ENCODE assay signal across 1 cellular context in the genomic region with DNA sequence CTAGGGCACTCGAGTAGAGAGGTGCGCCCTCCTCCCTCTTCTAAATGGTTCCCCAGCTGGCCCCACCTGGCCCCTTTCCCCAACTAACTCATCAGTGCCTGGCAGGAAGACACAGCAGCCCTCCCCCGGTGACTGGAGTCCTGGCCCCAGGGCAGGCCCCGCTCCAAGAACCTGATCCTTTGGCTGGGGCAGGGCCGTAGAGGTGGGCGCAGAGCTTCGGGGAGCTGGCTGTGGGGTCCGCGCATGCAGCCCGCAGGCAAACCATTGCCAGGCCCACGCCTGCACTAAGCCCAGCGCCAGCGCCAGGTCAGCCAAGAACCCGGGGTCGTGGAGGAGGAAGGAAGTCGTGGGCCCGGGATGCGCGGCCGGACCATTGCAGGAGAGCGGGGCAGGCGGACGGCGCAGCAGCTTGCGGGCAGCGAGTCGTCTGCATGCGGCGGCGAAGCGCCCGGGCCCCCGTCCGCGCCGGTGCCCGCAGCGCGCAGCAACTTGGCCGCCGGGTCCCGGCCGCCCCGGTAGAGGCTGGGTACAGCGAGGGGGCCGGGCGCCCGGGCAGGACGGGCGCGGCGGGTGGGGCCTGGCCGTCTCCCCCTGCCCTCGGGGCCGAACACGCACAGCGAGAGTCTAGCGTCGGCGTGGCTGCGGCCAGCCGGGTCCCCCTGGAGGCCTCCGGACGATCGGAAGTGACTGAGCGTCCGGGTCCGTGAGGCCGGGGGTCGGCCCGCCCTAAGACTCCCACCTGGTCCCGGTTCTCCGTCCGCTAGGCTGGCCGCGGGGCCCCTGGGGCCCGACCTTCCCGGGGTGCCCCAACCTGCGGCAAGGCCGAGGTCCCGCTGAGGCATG.
TF ChIP-seq lines count a peak whose summit lies in the region.

No MANE protein-coding gene starts in this region.

TF ChIP-seq in HepG2, 621 proteins besides CTCF, POLR2A, EP300 and RAD21:
- TF ChIP-seq E2F1 (CRISPR knock-in tag; IDR thresholded peaks at IDR 0.05) (no peak), ZNF552 (CRISPR knock-in tag; IDR thresholded peaks at IDR 0.05; ENCODE audit: borderline replicate concordance) (no peak), ZNF224 (CRISPR knock-in tag; IDR thresholded peaks at IDR 0.05) (no peak), TAF1 (CRISPR knock-in tag; IDR thresholded peaks at IDR 0.05) (0 out of 2 replicates have a peak, but pooled peaks have one; percentile 9), ZBTB21 (CRISPR knock-in tag; IDR thresholded peaks at IDR 0.05) (no peak), ZNF768 (CRISPR knock-in tag; IDR thresholded peaks at IDR 0.05) (peak; percentile 2; the same call in 1 of the 2 replicates), EEA1 (CRISPR knock-in tag; IDR thresholded peaks at IDR 0.05; ENCODE audit: borderline replicate concordance) (no peak), AGO1 (IDR thresholded peaks at IDR 0.05; ENCODE audit: low read depth, low read length, poor library complexity, severe bottlenecking) (peak; percentile 27), ZNF383 (CRISPR knock-in tag; IDR thresholded peaks at IDR 0.05; ENCODE audit: borderline replicate concordance) (no peak), ZNF253 (CRISPR knock-in tag; IDR thresholded peaks at IDR 0.05; ENCODE audit: borderline replicate concordance) (no peak)
- TF ChIP-seq, protein P1, sequence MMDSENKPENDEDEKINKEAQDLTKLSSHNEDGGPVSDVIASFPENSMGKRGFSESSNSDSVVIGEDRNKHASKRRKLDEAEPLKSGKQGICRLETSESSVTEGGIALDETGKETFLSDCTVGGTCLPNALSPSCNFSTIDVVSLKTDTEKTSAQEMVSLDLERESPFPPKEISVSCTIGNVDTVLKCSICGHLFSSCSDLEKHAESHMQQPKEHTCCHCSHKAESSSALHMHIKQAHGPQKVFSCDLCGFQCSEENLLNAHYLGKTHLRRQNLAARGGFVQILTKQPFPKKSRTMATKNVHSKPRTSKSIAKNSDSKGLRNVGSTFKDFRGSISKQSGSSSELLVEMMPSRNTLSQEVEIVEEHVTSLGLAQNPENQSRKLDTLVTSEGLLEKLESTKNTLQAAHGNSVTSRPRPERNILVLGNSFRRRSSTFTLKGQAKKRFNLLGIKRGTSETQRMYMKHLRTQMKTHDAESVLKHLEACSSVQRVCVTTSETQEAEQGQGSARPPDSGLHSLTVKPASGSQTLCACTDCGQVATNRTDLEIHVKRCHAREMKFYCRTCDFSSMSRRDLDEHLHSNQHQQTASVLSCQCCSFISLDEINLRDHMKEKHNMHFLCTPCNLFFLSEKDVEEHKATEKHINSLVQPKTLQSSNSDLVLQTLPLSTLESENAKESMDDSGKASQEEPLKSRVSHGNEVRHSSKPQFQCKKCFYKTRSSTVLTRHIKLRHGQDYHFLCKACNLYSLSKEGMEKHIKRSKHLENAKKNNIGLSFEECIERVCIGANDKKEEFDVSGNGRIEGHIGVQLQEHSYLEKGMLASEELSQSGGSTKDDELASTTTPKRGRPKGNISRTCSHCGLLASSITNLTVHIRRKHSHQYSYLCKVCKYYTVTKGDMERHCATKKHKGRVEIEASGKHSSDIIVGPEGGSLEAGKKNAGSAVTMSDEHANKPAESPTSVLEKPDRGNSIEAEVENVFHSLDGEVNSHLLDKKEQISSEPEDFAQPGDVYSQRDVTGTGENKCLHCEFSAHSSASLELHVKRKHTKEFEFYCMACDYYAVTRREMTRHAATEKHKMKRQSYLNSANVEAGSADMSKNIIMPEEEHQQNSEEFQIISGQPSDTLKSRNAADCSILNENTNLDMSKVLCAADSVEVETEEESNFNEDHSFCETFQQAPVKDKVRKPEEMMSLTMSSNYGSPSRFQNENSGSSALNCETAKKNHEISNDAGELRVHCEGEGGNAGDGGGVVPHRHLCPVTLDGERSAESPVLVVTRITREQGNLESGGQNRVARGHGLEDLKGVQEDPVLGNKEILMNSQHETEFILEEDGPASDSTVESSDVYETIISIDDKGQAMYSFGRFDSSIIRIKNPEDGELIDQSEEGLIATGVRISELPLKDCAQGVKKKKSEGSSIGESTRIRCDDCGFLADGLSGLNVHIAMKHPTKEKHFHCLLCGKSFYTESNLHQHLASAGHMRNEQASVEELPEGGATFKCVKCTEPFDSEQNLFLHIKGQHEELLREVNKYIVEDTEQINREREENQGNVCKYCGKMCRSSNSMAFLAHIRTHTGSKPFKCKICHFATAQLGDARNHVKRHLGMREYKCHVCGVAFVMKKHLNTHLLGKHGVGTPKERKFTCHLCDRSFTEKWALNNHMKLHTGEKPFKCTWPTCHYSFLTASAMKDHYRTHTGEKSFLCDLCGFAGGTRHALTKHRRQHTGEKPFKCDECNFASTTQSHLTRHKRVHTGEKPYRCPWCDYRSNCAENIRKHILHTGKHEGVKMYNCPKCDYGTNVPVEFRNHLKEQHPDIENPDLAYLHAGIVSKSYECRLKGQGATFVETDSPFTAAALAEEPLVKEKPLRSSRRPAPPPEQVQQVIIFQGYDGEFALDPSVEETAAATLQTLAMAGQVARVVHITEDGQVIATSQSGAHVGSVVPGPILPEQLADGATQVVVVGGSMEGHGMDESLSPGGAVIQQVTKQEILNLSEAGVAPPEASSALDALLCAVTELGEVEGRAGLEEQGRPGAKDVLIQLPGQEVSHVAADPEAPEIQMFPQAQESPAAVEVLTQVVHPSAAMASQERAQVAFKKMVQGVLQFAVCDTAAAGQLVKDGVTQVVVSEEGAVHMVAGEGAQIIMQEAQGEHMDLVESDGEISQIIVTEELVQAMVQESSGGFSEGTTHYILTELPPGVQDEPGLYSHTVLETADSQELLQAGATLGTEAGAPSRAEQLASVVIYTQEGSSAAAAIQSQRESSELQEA (CRISPR knock-in tag; IDR thresholded peaks at IDR 0.05; ENCODE audit: not compliant biosample characterization) = peak; percentile 24
TF ChIP-seq in HepG2: peak in this region for 4.
